In genomic region chr2:104518256-104518655, GRCh38 we compare ENCODE assay signal across 35 cellular contexts.
"Had no signal": no experiment of that assay in that cellular context is flagged by ENCODE, and none has a peak within 500 bp of the region (broad histone marks: within the 10 kb centered on the region; RNA-seq: fewer than 3 reads in every experiment).

No MANE protein-coding gene starts in this region.

- H3K36me3 ChIP-seq: MG63 had no signal

- DNase-seq: Karpas-422, Kasumi-1, MG63, MM.1S, MV-4-11, NCI-H1092, NCI-H1092 treated with DMSO at 0.1 percent for 48 hours, NCI-H1105, NCI-H1105 treated with DMSO at 0.1 percent for 48 hours, NCI-H1417, NCI-H1417 treated with DMSO at 0.1 percent for 48 hours, NCI-H1436, NCI-H1436 treated with DMSO at 0.1 percent for 48 hours, NCI-H146, NCI-H1694, NCI-H1694 treated with DMSO at 0.1 percent for 48 hours, NCI-H187, NCI-H187 treated with DMSO at 0.1 percent for 48 hours, NCI-H1930, NCI-H2029, NCI-H2029 treated with DMSO at 0.1 percent for 48 hours, NCI-H2081, NCI-H2081 treated with DMSO at 0.1 percent for 48 hours, NCI-H2107, NCI-H2171, NCI-H2171 treated with DMSO at 0.1 percent for 48 hours, NCI-H2227 treated with DMSO at 0.1 percent for 48 hours, NCI-H226, NCI-H345, NCI-H446, NCI-H446 treated with DMSO at 0.1 percent for 48 hours, NCI-H510A, NCI-H510A treated with DMSO at 0.1 percent for 48 hours, NCI-H524 had no signal

- H3K4me3 ChIP-seq: MG63 had no signal

- H3K9me3 ChIP-seq: MG63 had no signal

- H3K27ac ChIP-seq: KMS-11 had no signal

- H3K27me3 ChIP-seq: MG63 had no signal
